In the genomic region with DNA sequence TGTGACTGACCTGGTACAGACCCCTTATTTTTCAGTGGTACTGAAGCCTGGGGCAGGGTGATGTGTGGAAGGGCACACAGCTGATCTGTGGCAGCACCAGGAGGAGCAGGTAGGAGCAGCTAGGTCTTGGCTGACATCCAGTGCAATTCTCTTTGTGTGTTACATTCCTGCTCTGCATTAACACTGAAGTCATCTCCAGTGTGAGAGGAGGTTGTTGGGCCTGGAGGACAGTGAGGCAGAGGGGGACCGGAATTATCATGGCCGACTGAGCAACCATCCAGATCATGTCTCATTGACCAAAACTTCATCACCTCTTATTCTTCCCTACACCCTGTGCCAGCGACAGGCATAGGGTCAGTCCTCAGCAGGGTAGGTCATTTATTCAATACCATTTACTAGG, we compare ENCODE assay signal across 20 cellular contexts. TPM values are rescaled to one million over a fixed set of nuclear protein-coding genes. Genes with fewer than 3 reads are reported as not detected.
A peak's percentile ranks its signal among the peaks of the same experiment; 100 is the strongest.
DNase-seq lines count a peak whose midpoint lies in the region; ATAC-seq and TF ChIP-seq lines count a peak whose summit lies in the region.
"Had no signal": no experiment of that assay in that cellular context is flagged by ENCODE, and none has a peak within 500 bp of the region (broad histone marks: within the 10 kb centered on the region; RNA-seq: fewer than 3 reads in every experiment).

No MANE protein-coding gene starts in this region.

- TF ChIP-seq CTCF in OCI-LY3 (IDR thresholded peaks at IDR 0.05; ENCODE audit: low read depth, low read length) (no peak), osteocyte (IDR thresholded peaks at IDR 0.05) (no peak)

- H3K4me3 Mint-ChIP-seq in natural killer cell treated with Interleukin-12 subunit alpha and Interleukin-12 subunit beta and Interleukin-15 and Interleukin-18, amount 100 ng/mL, for 72 hours = peak overlapping the region; percentile 77
- H3K4me3 Mint-ChIP-seq in osteocyte (ENCODE audit: unreplicated experiment) = no peak overlapping the region
- H3K4me3 Mint-ChIP-seq: activated CD4-positive, alpha-beta memory T cell treated with anti-CD3 and anti-CD28 coated beads, Interleukin-2, amount 10 ng/mL, durations not matched to agents 7 days and 5 days had no signal

- H3K4me2 ChIP-seq in OCI-LY3 (ENCODE audit: low read length) = peak overlapping the region; percentile 66

- H3K4me1 ChIP-seq in OCI-LY3 (ENCODE audit: low read length) (peaks cover 32% of the 10 kb centered on the region), duodenal mucosa (ENCODE audit: control insufficient read depth in 1 of 2, insufficient read depth in 2 of 2, low read length in 2 of 2) (peaks cover 13 to 16% of the 10 kb centered on the region in 2 donors)
- H3K4me1 ChIP-seq: ascending aorta had no signal

- H3K27ac Mint-ChIP-seq in natural killer cell treated with Interleukin-12 subunit alpha and Interleukin-12 subunit beta and Interleukin-15 and Interleukin-18, amount 100 ng/mL, for 72 hours = peak overlapping the region in 1 of 2 donors; percentile 95
- H3K27ac Mint-ChIP-seq in osteocyte (ENCODE audit: unreplicated experiment) = no peak overlapping the region

- H3K4me3 ChIP-seq in OCI-LY3 (ENCODE audit: low read length) = no peak overlapping the region
- peak overlapping the region; percentile 23 to 33 for H3K4me3 ChIP-seq in duodenal mucosa (ENCODE audit: low read depth in 1 of 2, low read length in 2 of 2)
- H3K4me3 ChIP-seq: lung had no signal

- H3K9me3 ChIP-seq in OCI-LY3 (ENCODE audit: insufficient read depth, low read length) (no peaks in the 10 kb centered on the region), duodenal mucosa (ENCODE audit: control insufficient read depth in 1 of 2, low read length in 2 of 2) (no peaks in the 10 kb centered on the region)
- H3K9me3 ChIP-seq: ascending aorta, heart left ventricle had no signal

- peaks cover 10% of the 10 kb centered on the region for H3K36me3 Mint-ChIP-seq in natural killer cell treated with Interleukin-12 subunit alpha and Interleukin-12 subunit beta and Interleukin-15 and Interleukin-18, amount 100 ng/mL, for 72 hours
- H3K36me3 Mint-ChIP-seq in osteocyte (ENCODE audit: unreplicated experiment) = no peaks in the 10 kb centered on the region

- H3K27me3 ChIP-seq in OCI-LY3 (ENCODE audit: low read depth, low read length) (peaks cover 29% of the 10 kb centered on the region), duodenal mucosa (ENCODE audit: control insufficient read depth in 1 of 2, insufficient read depth in 2 of 2, low read length in 2 of 2) (no peaks in the 10 kb centered on the region)
- H3K27me3 ChIP-seq: ascending aorta had no signal

- no peak overlapping the region for H2AFZ ChIP-seq in OCI-LY3 (ENCODE audit: low read depth, low read length)

- no peaks in the 10 kb centered on the region for H4K20me1 ChIP-seq in OCI-LY3 (ENCODE audit: insufficient read depth, low read length)

- H3K79me2 ChIP-seq in OCI-LY3 (ENCODE audit: low read length) = no peaks in the 10 kb centered on the region

- DNase-seq in NCI-H2107 treated with DMSO at 0.1 percent for 48 hours (lab: John Stamatoyannopoulos, UW; ENCODE audit: unreplicated experiment) (peak; percentile 78), NCI-H2107 (lab: John Stamatoyannopoulos, UW) (no peak), AML-193 (lab: John Stamatoyannopoulos, UW) (no peak), osteocyte (ENCODE audit: extremely low spot score, unreplicated experiment) (no peak)
- DNase-seq in natural killer cell treated with Interleukin-12 subunit alpha and Interleukin-12 subunit beta and Interleukin-15 and Interleukin-18, amount 100 ng/mL, for 72 hours (ENCODE audit: low spot score) = no peak
- DNase-seq: activated CD4-positive, alpha-beta memory T cell treated with anti-CD3 and anti-CD28 coated beads, Interleukin-2, amount 10 ng/mL, durations not matched to agents 7 days and 5 days; activated naive CD4-positive, alpha-beta T cell; activated T-cell treated with anti-CD3 and anti-CD28 coated beads for 4 hours; heart left ventricle; NCI-H2227 treated with DMSO at 0.1 percent for 48 hours; WERI-Rb-1 had no signal

- no peaks in the 10 kb centered on the region for H3K9me3 Mint-ChIP-seq in natural killer cell treated with Interleukin-12 subunit alpha and Interleukin-12 subunit beta and Interleukin-15 and Interleukin-18, amount 100 ng/mL, for 72 hours
- no peaks in the 10 kb centered on the region for H3K9me3 Mint-ChIP-seq in osteocyte (ENCODE audit: unreplicated experiment)

- no peak overlapping the region for H3K9ac ChIP-seq in OCI-LY3 (ENCODE audit: low read length)
- no peak overlapping the region for H3K9ac ChIP-seq in duodenal mucosa (ENCODE audit: low read depth in 1 of 2, low read length in 2 of 2)

- no peak for ATAC-seq in natural killer cell treated with Interleukin-12 subunit alpha and Interleukin-12 subunit beta and Interleukin-15 and Interleukin-18, amount 100 ng/mL, for 72 hours
- no peak for ATAC-seq in GM19351 (IDR thresholded peaks at IDR 0.05; ENCODE audit: unreplicated experiment)

- H3K27me3 Mint-ChIP-seq in natural killer cell treated with Interleukin-12 subunit alpha and Interleukin-12 subunit beta and Interleukin-15 and Interleukin-18, amount 100 ng/mL, for 72 hours = peaks cover 8 to 24% of the 10 kb centered on the region in 2 donors
- H3K27me3 Mint-ChIP-seq in osteocyte (ENCODE audit: unreplicated experiment) = peaks cover 13% of the 10 kb centered on the region

- peaks cover 69 to 71% of the 10 kb centered on the region in 2 donors for H3K4me1 Mint-ChIP-seq in natural killer cell treated with Interleukin-12 subunit alpha and Interleukin-12 subunit beta and Interleukin-15 and Interleukin-18, amount 100 ng/mL, for 72 hours (ENCODE audit: low read depth in 2 of 2)
- peaks cover 13% of the 10 kb centered on the region for H3K4me1 Mint-ChIP-seq in osteocyte (ENCODE audit: unreplicated experiment)

- H3K27ac ChIP-seq in OCI-LY3 (ENCODE audit: low read length) (no peak overlapping the region), duodenal mucosa (ENCODE audit: low read depth, low read length) (no peak overlapping the region)
- H3K27ac ChIP-seq: ascending aorta, WERI-Rb-1 had no signal

- H3K36me3 ChIP-seq in OCI-LY3 (replicated peaks; ENCODE audit: low read depth, low read length) (no peaks in the 10 kb centered on the region), duodenal mucosa (ENCODE audit: control insufficient read depth in 1 of 2, insufficient read depth in 2 of 2, low read length in 2 of 2) (no peaks in the 10 kb centered on the region)
- H3K36me3 ChIP-seq: ascending aorta, WERI-Rb-1 had no signal

RNA-seq across cellular contexts. Expression of gene SLAMF8, which starts 1.5 kb away (rescaled TPM):
- total RNA-seq in natural killer cell treated with Interleukin-12 subunit alpha and Interleukin-12 subunit beta and Interleukin-15 and Interleukin-18, amount 100 ng/mL, for 72 hours = 1 to 10 TPM in 1 of 2 donors, under 1 TPM in 1; 0.29 to 2.1 TPM
- not detected in 2 replicates for total RNA-seq in osteocyte
- total RNA-seq: A172, SK-MEL-5 had no signal

RNA-seq across cellular contexts. Expression of gene FCRL6, which starts 26.0 kb away (rescaled TPM):
- total RNA-seq in natural killer cell treated with Interleukin-12 subunit alpha and Interleukin-12 subunit beta and Interleukin-15 and Interleukin-18, amount 100 ng/mL, for 72 hours = under 1 TPM in 1 of 2 donors, not detected in 1; 0.81 TPM
- total RNA-seq in osteocyte = not detected in 2 replicates
- total RNA-seq: A172; activated CD4-positive, alpha-beta memory T cell treated with anti-CD3 and anti-CD28 coated beads, Interleukin-2, amount 10 ng/mL, durations not matched to agents 7 days and 5 days; ascending aorta; SK-MEL-5; T-helper 2 cell treated with Interferon-gamma antibody and Interleukin-4, amounts not matched to agents 100 ng/mL and 5 ng/mL, for 36 hours had no signal

RNA-seq across cellular contexts. Expression of gene VSIG8, which starts 34.3 kb away (rescaled TPM):
- total RNA-seq in natural killer cell treated with Interleukin-12 subunit alpha and Interleukin-12 subunit beta and Interleukin-15 and Interleukin-18, amount 100 ng/mL, for 72 hours = not detected
- total RNA-seq in osteocyte = not detected in 2 replicates
- total RNA-seq: A172; activated CD4-positive, alpha-beta memory T cell treated with anti-CD3 and anti-CD28 coated beads, Interleukin-2, amount 10 ng/mL, durations not matched to agents 7 days and 5 days; ascending aorta; heart left ventricle; omental fat pad; SK-MEL-5; T-helper 2 cell treated with Interferon-gamma antibody and Interleukin-4, amounts not matched to agents 100 ng/mL and 5 ng/mL, for 36 hours had no signal

RNA-seq across cellular contexts. Expression of gene DUSP23, which starts 47.4 kb away (rescaled TPM):
- 10 to 100 TPM; 10.7 to 14.4 TPM for total RNA-seq in natural killer cell treated with Interleukin-12 subunit alpha and Interleukin-12 subunit beta and Interleukin-15 and Interleukin-18, amount 100 ng/mL, for 72 hours
- total RNA-seq in osteocyte = 10.5 and 16.5 TPM in 2 replicates
